ENCODE assay signal across 8 cellular contexts in genomic region chr1:15836511-15836771, GRCh38. TPM values are rescaled to one million over a fixed set of nuclear protein-coding genes. Genes with fewer than 3 reads are reported as not detected.
DNase-seq lines count a peak whose midpoint lies in the region; ATAC-seq and TF ChIP-seq lines count a peak whose summit lies in the region.
"Not testable (repeated sequence)": the region's sequence is repeated elsewhere in the genome, so short reads cannot be mapped to it uniquely, and the experiment has no call there.

No MANE protein-coding gene starts in this region.

- H3K27ac ChIP-seq in MM.1S (ENCODE audit: low read length): peak overlapping the region; percentile 100; the same call in 1 of the 2 replicates
- peak overlapping the region; percentile 91 for H3K27ac ChIP-seq in mammary epithelial cell (ENCODE audit: insufficient read depth, low read depth, low read length)
- peak overlapping the region; percentile 100 for H3K27ac ChIP-seq in mesodermal cell (ENCODE audit: low read depth, low read length, severe bottlenecking)
- peak overlapping the region; percentile 99 to 100 (median 100) for H3K27ac ChIP-seq in upper lobe of left lung

- peak overlapping the region; percentile 81 for H3K4me3 Mint-ChIP-seq in Calu3 (ENCODE audit: low read depth, unreplicated experiment)
- peak overlapping the region; percentile 87 for H3K4me3 Mint-ChIP-seq in activated CD8-positive, alpha-beta T cell treated with anti-CD3 and anti-CD28 coated beads, Interleukin-2, amount 10 ng/mL, durations not matched to agents 7 days and 5 days

- not testable (repeated sequence) for DNase-seq in Calu3; MM.1S; activated CD8-positive, alpha-beta T cell treated with anti-CD3 and anti-CD28 coated beads, Interleukin-2, amount 10 ng/mL, durations not matched to agents 7 days and 5 days; mammary epithelial cell; fibroblast of villous mesenchyme (ENCODE audit: low read depth); retinal pigment epithelial cell (ENCODE audit: low read depth); upper lobe of left lung

- peaks cover 22% of the 10 kb centered on the region for H3F3A ChIP-seq in MM.1S (ENCODE audit: insufficient read depth, low read length)

- not testable (repeated sequence) for H3K4me1 ChIP-seq in MM.1S (ENCODE audit: low read length)
- H3K4me1 ChIP-seq in mammary epithelial cell (ENCODE audit: insufficient read depth, low read length) (peaks cover 22% of the 10 kb centered on the region), mesodermal cell (ENCODE audit: control insufficient read depth, insufficient read depth, low read length, poor library complexity, severe bottlenecking) (peaks cover 16% of the 10 kb centered on the region), upper lobe of left lung (peaks cover 7 to 31% (median 14%) of the 10 kb centered on the region in 4 donors)

- in situ Hi-C loops in mammary epithelial cell (cut with MboI; ENCODE audit: low sequenced_read_pairs in 2 of 2): not testable (repeated sequence)

- dilution Hi-C loops in mammary epithelial cell (cut with HindIII; ENCODE audit: low sequenced_read_pairs): not testable (repeated sequence)

- H3K9me3 Mint-ChIP-seq in Calu3 (ENCODE audit: low read depth, unreplicated experiment); activated CD8-positive, alpha-beta T cell treated with anti-CD3 and anti-CD28 coated beads, Interleukin-2, amount 10 ng/mL, durations not matched to agents 7 days and 5 days (ENCODE audit: insufficient read depth): not testable (repeated sequence)

- H3K79me2 ChIP-seq in MM.1S (ENCODE audit: low read length): peaks cover 16% of the 10 kb centered on the region
- not testable (repeated sequence) for H3K79me2 ChIP-seq in mammary epithelial cell (ENCODE audit: insufficient read depth, low read length)

- H2AFZ ChIP-seq in MM.1S (ENCODE audit: low read length) (peak overlapping the region; percentile 69), mammary epithelial cell (ENCODE audit: low read depth, low read length) (peak overlapping the region; percentile 98)

- H4K20me1 ChIP-seq in MM.1S (ENCODE audit: insufficient read depth, low read length); mammary epithelial cell (ENCODE audit: insufficient read depth, low read length): not testable (repeated sequence)

- ATAC-seq in activated CD8-positive, alpha-beta T cell treated with anti-CD3 and anti-CD28 coated beads, Interleukin-2, amount 10 ng/mL, durations not matched to agents 7 days and 5 days; upper lobe of left lung (ENCODE audit: low FRiP score in 2 of 2): not testable (repeated sequence)

- TF ChIP-seq CTCF in Calu3 (IDR thresholded peaks at IDR 0.05; ENCODE audit: unreplicated experiment); MM.1S (IDR thresholded peaks at IDR 0.05; ENCODE audit: low read length); mammary epithelial cell (conservative IDR thresholded peaks at IDR 0.05 in 1 of 2, IDR thresholded peaks at IDR 0.05 in 1 of 2; ENCODE audit: extremely low read depth in 1 of 2, insufficient read depth in 1 of 2, low read depth in 1 of 2, low read length in 2 of 2); fibroblast of villous mesenchyme (IDR thresholded peaks at IDR 0.05; ENCODE audit: insufficient read depth, low read depth, low read length); retinal pigment epithelial cell (conservative IDR thresholded peaks at IDR 0.05; ENCODE audit: low read depth, low read length); upper lobe of left lung (IDR thresholded peaks at IDR 0.05): not testable (repeated sequence)

- not testable (repeated sequence) for H3K36me3 ChIP-seq in MM.1S (replicated peaks; ENCODE audit: insufficient read depth, low read length); mammary epithelial cell (ENCODE audit: insufficient read depth, low read length); upper lobe of left lung
- H3K36me3 ChIP-seq in mesodermal cell (ENCODE audit: control insufficient read depth, insufficient read depth, low read length): peaks cover 11% of the 10 kb centered on the region

- H3K4me1 Mint-ChIP-seq in Calu3 (ENCODE audit: low read depth, unreplicated experiment): not testable (repeated sequence)
- peaks cover 32% of the 10 kb centered on the region for H3K4me1 Mint-ChIP-seq in activated CD8-positive, alpha-beta T cell treated with anti-CD3 and anti-CD28 coated beads, Interleukin-2, amount 10 ng/mL, durations not matched to agents 7 days and 5 days (ENCODE audit: low read depth)

- not testable (repeated sequence) for H3K9me3 ChIP-seq in MM.1S (replicated peaks; ENCODE audit: insufficient read depth, low read length); mammary epithelial cell (replicated peaks; ENCODE audit: insufficient read depth, low read length); mesodermal cell (ENCODE audit: control insufficient read depth, low read length); upper lobe of left lung

- peaks cover 43% of the 10 kb centered on the region for H3K36me3 Mint-ChIP-seq in Calu3 (ENCODE audit: insufficient read depth, unreplicated experiment)
- not testable (repeated sequence) for H3K36me3 Mint-ChIP-seq in activated CD8-positive, alpha-beta T cell treated with anti-CD3 and anti-CD28 coated beads, Interleukin-2, amount 10 ng/mL, durations not matched to agents 7 days and 5 days (ENCODE audit: low read depth)

- not testable (repeated sequence) for H3K27me3 ChIP-seq in MM.1S (replicated peaks; ENCODE audit: insufficient read depth, low read length); mammary epithelial cell (ENCODE audit: insufficient read depth, low read length); upper lobe of left lung

- not testable (repeated sequence) for TF ChIP-seq EP300 in upper lobe of left lung (IDR thresholded peaks at IDR 0.05)

- CTCF ChIA-PET in Calu3 (lab: Charles Lee); mammary epithelial cell (lab: Charles Lee; ENCODE audit: low non-redundant PET): not testable (repeated sequence)
- CTCF ChIA-PET in activated CD8-positive, alpha-beta T cell treated with anti-CD3 and anti-CD28 coated beads, Interleukin-2, amount 10 ng/mL, durations not matched to agents 7 days and 5 days (lab: Charles Lee): interaction anchor here (0.9 to 2.7 kb wide), 3 partner anchors 11 to 21 kb away, joined by 3 to 11 read pairs (median 3); partner anchors contain the start of gene SPEN

- TF ChIP-seq POLR2A in upper lobe of left lung (IDR thresholded peaks at IDR 0.05): not testable (repeated sequence)

- 90% methylated on average over 2 of the region's 14 CpGs for WGBS in mammary epithelial cell (ENCODE audit: low coverage, missing lambda C conversion rate)
- WGBS in mesodermal cell (ENCODE audit: insufficient coverage in 2 of 2), 2 experiments: 94 to 97% methylated on average over 10 to 12 of the region's 14 CpGs
- WGBS in upper lobe of left lung, 2 donors: 75 to 76% methylated on average over 12 to 14 of the region's 14 CpGs

- H3K27ac Mint-ChIP-seq in Calu3 (ENCODE audit: unreplicated experiment): peak overlapping the region; percentile 71
- H3K27ac Mint-ChIP-seq in activated CD8-positive, alpha-beta T cell treated with anti-CD3 and anti-CD28 coated beads, Interleukin-2, amount 10 ng/mL, durations not matched to agents 7 days and 5 days: peak overlapping the region; percentile 98

- POLR2A ChIA-PET in activated CD8-positive, alpha-beta T cell treated with anti-CD3 and anti-CD28 coated beads, Interleukin-2, amount 10 ng/mL, durations not matched to agents 7 days and 5 days (lab: Charles Lee): interaction anchor here (1.0 to 4.3 kb wide), 4 partner anchors 12 to 140 kb away, joined by 3 to 71 read pairs (median 4); partner anchors contain the start of gene SPEN

- BruUV-seq in Calu3 (replicated peaks; lab: Mats Ljungman, UMichigan): TSS peak; percentile 81
- TSS peak; percentile 44 for BruUV-seq in mammary epithelial cell (replicated peaks; lab: Mats Ljungman, UMichigan)

- not testable (repeated sequence) for H3K9me2 ChIP-seq in MM.1S (replicated peaks; ENCODE audit: insufficient read depth, low read length)

- H3K4me3 ChIP-seq in MM.1S (ENCODE audit: low read length): peak overlapping the region; percentile 87
- H3K4me3 ChIP-seq in mammary epithelial cell (replicated peaks in 1 of 3; ENCODE audit: insufficient read depth in 1 of 3, low read depth in 2 of 3, low read length in 3 of 3): peak overlapping the region; percentile 55 to 60 (median 56)
- H3K4me3 ChIP-seq in fibroblast of villous mesenchyme (ENCODE audit: low read depth, low read length): peak overlapping the region; percentile 90
- H3K4me3 ChIP-seq in mesodermal cell (ENCODE audit: extremely low read depth, insufficient read depth, low read length, poor library complexity, severe bottlenecking): not testable (repeated sequence)
- H3K4me3 ChIP-seq in retinal pigment epithelial cell (ENCODE audit: low read length): peak overlapping the region; percentile 52
- peak overlapping the region; percentile 27 to 80 (median 72) for H3K4me3 ChIP-seq in upper lobe of left lung

- peak overlapping the region; percentile 85 for H3K4me2 ChIP-seq in MM.1S (ENCODE audit: low read depth, low read length)
- peak overlapping the region; percentile 94 for H3K4me2 ChIP-seq in mammary epithelial cell (ENCODE audit: insufficient read depth, low read depth, low read length)

- intact Hi-C loops in Calu3 (cut with micrococcal nuclease; ENCODE audit: unreplicated experiment): not testable (repeated sequence)
- intact Hi-C loops in mammary epithelial cell (cut with micrococcal nuclease): loop anchor here (1.0 kb wide), 1 partner anchor 11 kb away; the partner anchor contains the start of gene SPEN

- not testable (repeated sequence) for H3K27me3 Mint-ChIP-seq in Calu3 (ENCODE audit: unreplicated experiment); activated CD8-positive, alpha-beta T cell treated with anti-CD3 and anti-CD28 coated beads, Interleukin-2, amount 10 ng/mL, durations not matched to agents 7 days and 5 days (ENCODE audit: low read depth)

- H3K9ac ChIP-seq in MM.1S (ENCODE audit: low read length): peak overlapping the region; percentile 66
- H3K9ac ChIP-seq in mammary epithelial cell (ENCODE audit: insufficient read depth, low read length): peak overlapping the region; percentile 98

RNA-seq across cellular contexts. Expression of gene SPEN, which starts 11.1 kb away (rescaled TPM):
- total RNA-seq in Calu3 (2022): 48.3 and 53.6 TPM in 2 replicates
- total RNA-seq in activated CD8-positive, alpha-beta T cell treated with anti-CD3 and anti-CD28 coated beads, Interleukin-2, amount 10 ng/mL, durations not matched to agents 7 days and 5 days: 10 to 100 TPM; 65.0 to 66.3 TPM
- 10 to 100 TPM; 32.3 to 48.1 TPM for total RNA-seq in mammary epithelial cell
- 6.5 TPM for polyA plus RNA-seq in mammary epithelial cell
- 37.1 TPM for polyA minus RNA-seq in mammary epithelial cell
- total RNA-seq in fibroblast of villous mesenchyme: 25.4 and 30.2 TPM in 2 replicates
- polyA plus RNA-seq in mesodermal cell (2013, experiment 1 of 2): 37.2 TPM
- polyA plus RNA-seq in mesodermal cell (2013, experiment 2 of 2): 28.1 TPM
- 10 to 100 TPM; 41.5 to 73.3 (median 51.3) TPM for total RNA-seq in upper lobe of left lung

RNA-seq across cellular contexts. Expression of gene UQCRHL, which starts 29.0 kb away (rescaled TPM):
- total RNA-seq in Calu3 (2022): 3.3 and 3.6 TPM in 2 replicates
- total RNA-seq in activated CD8-positive, alpha-beta T cell treated with anti-CD3 and anti-CD28 coated beads, Interleukin-2, amount 10 ng/mL, durations not matched to agents 7 days and 5 days: 1 to 10 TPM; 2.4 to 2.8 TPM
- total RNA-seq in mammary epithelial cell: 1 to 10 TPM; 1.2 to 1.3 TPM
- polyA plus RNA-seq in mammary epithelial cell: 1.9 TPM
- not detected for polyA minus RNA-seq in mammary epithelial cell
- 1.3 and 1.9 TPM in 2 replicates for total RNA-seq in fibroblast of villous mesenchyme
- 4.8 TPM for polyA plus RNA-seq in mesodermal cell (2013, experiment 1 of 2)
- 5.2 TPM for polyA plus RNA-seq in mesodermal cell (2013, experiment 2 of 2)
- total RNA-seq in upper lobe of left lung: 1 to 10 TPM in 5 of 6 donors, under 1 TPM in 1; 0.57 to 2.1 (median 1.1) TPM
